In the genomic region with DNA sequence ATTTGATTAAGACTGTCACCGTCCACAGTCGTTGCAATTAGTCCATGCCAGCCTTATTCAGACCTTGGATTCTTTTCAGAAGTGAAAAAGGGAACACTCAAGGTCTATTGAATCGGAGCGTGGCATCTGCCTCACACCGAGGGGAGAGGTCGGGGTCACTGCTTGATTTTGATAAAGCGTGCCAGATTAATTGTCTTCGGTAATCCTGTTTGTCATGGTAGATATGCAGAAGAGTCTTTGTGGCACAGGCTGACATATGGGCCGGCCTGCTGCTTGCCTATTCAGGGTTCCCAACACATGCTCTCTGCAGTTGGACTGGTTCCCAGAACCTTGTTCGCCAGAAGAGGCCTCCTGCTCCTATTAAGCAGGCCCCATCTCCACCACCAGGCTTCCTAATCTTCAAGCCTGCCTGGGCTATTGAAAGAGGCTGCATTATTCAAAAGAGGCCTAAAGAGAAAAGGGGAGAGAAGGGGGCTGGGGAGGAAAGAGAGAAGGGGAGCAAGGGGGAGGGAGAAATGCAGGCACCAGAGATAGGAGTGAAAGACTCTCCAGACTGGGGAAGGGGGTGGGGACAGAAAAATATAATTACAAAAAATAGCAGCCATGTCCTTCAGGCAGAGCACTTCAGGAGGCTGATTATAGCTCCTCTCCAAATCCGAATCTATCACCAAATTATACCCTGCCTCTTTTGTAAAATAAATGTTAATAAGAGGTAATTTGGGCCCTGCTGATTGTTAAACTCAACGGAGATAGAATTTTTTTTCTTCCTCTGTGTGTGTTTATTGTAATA, we compare ENCODE assay signal across 9 cellular contexts.
A peak's percentile ranks its signal among the peaks of the same experiment; 100 is the strongest.
DNase-seq lines count a peak whose midpoint lies in the region; ATAC-seq, FAIRE-seq and TF ChIP-seq lines count a peak whose summit lies in the region.
"Had no signal": no experiment of that assay in that cellular context is flagged by ENCODE, and none has a peak within 500 bp of the region (broad histone marks: within the 10 kb centered on the region; RNA-seq: fewer than 3 reads in every experiment).

No MANE protein-coding gene starts in this region.

- no peak overlapping the region for H3K9ac ChIP-seq in H1 (replicated peaks in 1 of 4; ENCODE audit: extremely low read depth in 1 of 4, low read depth in 3 of 4, low read length in 3 of 4)

- H3K56ac ChIP-seq in H1 (replicated peaks; ENCODE audit: insufficient read length, low read depth, low read length), result no peak overlapping the region

- no peaks in the 10 kb centered on the region for H3K27me3 ChIP-seq in H1 (replicated peaks in 1 of 4; ENCODE audit: control insufficient read depth in 3 of 4, extremely low read depth in 1 of 4, insufficient read depth in 3 of 4, low read length in 3 of 4)

- H3K36me3 ChIP-seq in H1 (ENCODE audit: control insufficient read depth in 2 of 4, insufficient read depth in 4 of 4, low read length in 3 of 4), result no peaks in the 10 kb centered on the region

- H3K4me3 ChIP-seq in H1 (ENCODE audit: extremely low read depth in 1 of 4, insufficient read depth in 2 of 4, low read depth in 3 of 4, low read length in 4 of 4), result no peak overlapping the region
- H3K4me3 ChIP-seq: mucosa of descending colon had no signal

- no peak overlapping the region; the same call in 1 of the 2 replicates for H2BK5ac ChIP-seq in H1 (ENCODE audit: low read depth, low read length)

- no peak overlapping the region for H3K27ac ChIP-seq in H1 (ENCODE audit: low read depth, low read length)

- no peak overlapping the region for H2BK15ac ChIP-seq in H1 (ENCODE audit: low read length)

- no peak for TF ChIP-seq CTCF in H1 (IDR thresholded peaks at IDR 0.05; ENCODE audit: control extremely low read depth in 1 of 3, insufficient read depth in 1 of 3, low read depth in 1 of 3, low read length in 3 of 3)
- no peak for TF ChIP-seq CTCF in nephron (IDR thresholded peaks at IDR 0.05; ENCODE audit: unreplicated experiment in 3 of 3)

- H3K4me3 Mint-ChIP-seq in nephron, result no peak overlapping the region
- H3K4me3 Mint-ChIP-seq in stimulated activated memory B cell treated with anti-CD40 and anti-IgM and Interleukin-4, amounts not matched to agents 10 μg/mL and 1 μg/mL and 100 μg/mL, for 72 hours, result no peak overlapping the region

- no peak overlapping the region for H2BK120ac ChIP-seq in H1 (replicated peaks; ENCODE audit: low read depth, low read length)

- peak overlapping the region; percentile 57 to 96 (median 81) for H3K27ac Mint-ChIP-seq in nephron
- H3K27ac Mint-ChIP-seq in stimulated activated memory B cell treated with anti-CD40 and anti-IgM and Interleukin-4, amounts not matched to agents 10 μg/mL and 1 μg/mL and 100 μg/mL, for 72 hours, result no peak overlapping the region

- no peak overlapping the region for H4K91ac ChIP-seq in H1 (replicated peaks; ENCODE audit: insufficient read length, low read length)

- no peaks in the 10 kb centered on the region; a peak in 1 of 7 replicates for H3K4me1 ChIP-seq in H1 (replicated peaks in 1 of 4; ENCODE audit: control insufficient read depth in 3 of 4, insufficient read depth in 4 of 4, low read length in 3 of 4)

- H3K36me3 Mint-ChIP-seq in nephron (ENCODE audit: low read depth), result no peaks in the 10 kb centered on the region
- no peaks in the 10 kb centered on the region for H3K36me3 Mint-ChIP-seq in stimulated activated memory B cell treated with anti-CD40 and anti-IgM and Interleukin-4, amounts not matched to agents 10 μg/mL and 1 μg/mL and 100 μg/mL, for 72 hours

- POLR2A ChIA-PET in H1 (lab: Charles Lee; ENCODE audit: partially characterized antibody), result no interaction called here

- no peak for TF ChIP-seq EP300 in H1 (IDR thresholded peaks at IDR 0.05; ENCODE audit: borderline replicate concordance in 1 of 2, low read depth in 2 of 2, low read length in 2 of 2)

- no peak overlapping the region for H3K18ac ChIP-seq in H1 (ENCODE audit: extremely low read depth, low read length)

- no peak overlapping the region for H2BK12ac ChIP-seq in H1 (ENCODE audit: low read depth, low read length)

- no peaks in the 10 kb centered on the region for H3K9me3 Mint-ChIP-seq in nephron
- peaks cover 3% of the 10 kb centered on the region for H3K9me3 Mint-ChIP-seq in stimulated activated memory B cell treated with anti-CD40 and anti-IgM and Interleukin-4, amounts not matched to agents 10 μg/mL and 1 μg/mL and 100 μg/mL, for 72 hours

- no peak for TF ChIP-seq POLR2A in H1 (IDR thresholded peaks at IDR 0.05; ENCODE audit: control extremely low read depth in 1 of 2, low read depth in 2 of 2, low read length in 2 of 2)

- H4K5ac ChIP-seq in H1 (ENCODE audit: insufficient read length, low read depth, low read length), result no peak overlapping the region

- no peak overlapping the region for H2AK5ac ChIP-seq in H1 (ENCODE audit: low read depth, low read length)

- peaks cover 55% of the 10 kb centered on the region for H3K4me1 Mint-ChIP-seq in nephron
- no peaks in the 10 kb centered on the region for H3K4me1 Mint-ChIP-seq in stimulated activated memory B cell treated with anti-CD40 and anti-IgM and Interleukin-4, amounts not matched to agents 10 μg/mL and 1 μg/mL and 100 μg/mL, for 72 hours

- H3K4ac ChIP-seq in H1 (replicated peaks; ENCODE audit: insufficient read length, low read depth, low read length), result no peak overlapping the region

- no peak overlapping the region for H3K4me2 ChIP-seq in H1 (ENCODE audit: insufficient read depth in 1 of 2, low read depth in 2 of 2, low read length in 2 of 2)

- H3K27me3 Mint-ChIP-seq in nephron (ENCODE audit: low read depth), result no peaks in the 10 kb centered on the region
- no peaks in the 10 kb centered on the region for H3K27me3 Mint-ChIP-seq in stimulated activated memory B cell treated with anti-CD40 and anti-IgM and Interleukin-4, amounts not matched to agents 10 μg/mL and 1 μg/mL and 100 μg/mL, for 72 hours

- no peaks in the 10 kb centered on the region for H3K9me3 ChIP-seq in H1 (ENCODE audit: insufficient read depth in 2 of 2, low read depth in 1 of 2, low read length in 1 of 2)
- H3K9me3 ChIP-seq: mucosa of descending colon had no signal

- no peaks in the 10 kb centered on the region for H3K23me2 ChIP-seq in H1 (ENCODE audit: low read depth, low read length)

- peak; percentile 99 for DNase-seq in DMS79 (lab: John Stamatoyannopoulos, UW)
- DNase-seq in NCI-H345 (lab: John Stamatoyannopoulos, UW), result peak; percentile 99
- no peak for DNase-seq in H1 (ENCODE audit: low read depth in 1 of 2, low spot score in 2 of 2)
- no peak for DNase-seq in effector CD4-positive, alpha-beta T cell

- no peak overlapping the region for H4K8ac ChIP-seq in H1 (ENCODE audit: extremely low read depth, insufficient read depth, low read length)

- CTCF ChIA-PET in H1 (lab: Charles Lee; ENCODE audit: partially characterized antibody), result interaction anchor here (0.8 kb wide), 2 partner anchors 10 to 45 kb away, joined by 3 to 4 read pairs; no protein-coding TSS in a partner anchor

- H3K14ac ChIP-seq in H1 (ENCODE audit: insufficient read length), result no peak overlapping the region

- FAIRE-seq in H1 (lab: Jason Lieb, UNC), result no peak

- H4K20me1 ChIP-seq in H1 (replicated peaks in 1 of 2; ENCODE audit: control insufficient read depth in 1 of 2, insufficient read depth in 2 of 2, low read length in 2 of 2), result no peaks in the 10 kb centered on the region

- TF ChIP-seq RAD21 in H1 (IDR thresholded peaks at IDR 0.05 in 1 of 2, conservative IDR thresholded peaks at IDR 0.05 in 1 of 2; ENCODE audit: low read depth in 2 of 2, low read length in 2 of 2), result no peak

- WGBS in H1 (ENCODE audit: extremely low coverage in 1 of 2, insufficient coverage in 1 of 2, insufficient read length in 1 of 2, insufficient replicate concordance in 2 of 2, low coverage in 1 of 2, low lambda C conversion rate in 2 of 2, missing lambda C conversion rate in 1 of 2), 2 experiments, result 79% methylated on average over 12 of the region's 12 CpGs; no CpG with 5 or more reads in 1 of the 2 experiments

- H2BK20ac ChIP-seq in H1 (ENCODE audit: low read length), result no peak overlapping the region

- no peak overlapping the region for H3K23ac ChIP-seq in H1 (ENCODE audit: insufficient read length)

- no peaks in the 10 kb centered on the region for H3K79me2 ChIP-seq in H1 (ENCODE audit: control insufficient read depth in 1 of 2, insufficient read depth in 2 of 2, low read length in 2 of 2)

- peak overlapping the region; percentile 68; the same call in 1 of the 2 replicates for H2AFZ ChIP-seq in H1 (ENCODE audit: low read length)

- no peaks in the 10 kb centered on the region for H3K79me1 ChIP-seq in H1 (ENCODE audit: low read depth, low read length)

- ATAC-seq in GM18867 (IDR thresholded peaks at IDR 0.05; ENCODE audit: unreplicated experiment) (no peak), GM19324 (IDR thresholded peaks at IDR 0.05; ENCODE audit: low FRiP score, unreplicated experiment) (no peak)
- ATAC-seq in stimulated activated memory B cell treated with anti-CD40 and anti-IgM and Interleukin-4, amounts not matched to agents 10 μg/mL and 1 μg/mL and 100 μg/mL, for 72 hours, result no peak
- ATAC-seq: mucosa of descending colon had no signal

TF ChIP-seq in H1, 55 proteins besides CTCF, POLR2A, EP300 and RAD21:
- TF ChIP-seq BRCA1 (IDR thresholded peaks at IDR 0.05; ENCODE audit: low read depth, low read length) (no peak), CEBPB (IDR thresholded peaks at IDR 0.05; ENCODE audit: low read depth, low read length) (no peak), CHD2 (IDR thresholded peaks at IDR 0.05; ENCODE audit: low read length) (no peak), RFX5 (IDR thresholded peaks at IDR 0.05; ENCODE audit: borderline replicate concordance, low read depth, low read length) (no peak)
TF ChIP-seq in H1: peak in this region for 0.

Comparison
In these comparisons a context has a peak if more than half of its experiments do, and no peak if none do; other contexts are left out.
1. DNase-seq: peak in DMS79 (single experiment) and NCI-H345 (single experiment); none in H1 (0 of 2) and effector CD4-positive, alpha-beta T cell (single experiment).